ENCODE assay signal across 8 cellular contexts in the genomic region with DNA sequence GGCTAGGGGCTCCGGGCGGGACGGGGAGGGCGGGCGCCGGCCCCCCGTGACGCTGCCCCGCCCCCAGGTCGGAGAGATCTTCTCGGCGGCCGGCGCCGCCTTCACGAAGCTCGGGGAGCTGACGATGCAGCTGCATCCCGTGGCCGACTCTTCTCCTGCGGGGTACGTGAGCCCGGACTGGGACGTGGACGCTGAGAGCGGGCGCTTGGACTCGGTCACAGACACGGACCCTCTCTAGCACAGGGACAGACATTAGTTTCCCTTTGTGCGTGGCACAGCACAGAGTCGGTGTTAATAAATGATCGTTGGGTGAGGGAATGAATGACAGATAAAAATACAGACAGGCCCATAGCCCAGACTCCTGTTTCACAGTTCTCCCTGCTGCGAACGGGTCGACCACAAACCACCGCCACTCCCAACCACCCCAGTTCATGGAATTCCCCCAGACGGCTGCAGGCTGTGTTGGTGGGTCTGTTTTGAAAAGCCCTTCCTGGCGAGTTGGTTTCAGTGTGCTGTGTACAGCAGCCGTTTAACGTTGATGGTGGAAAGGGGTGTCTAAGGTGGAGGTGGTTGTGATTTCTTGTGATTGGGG.
DNase-seq lines count a peak whose midpoint lies in the region; ATAC-seq and TF ChIP-seq lines count a peak whose summit lies in the region.

No MANE protein-coding gene starts in this region.

- H3K27ac Mint-ChIP-seq in activated naive CD4-positive, alpha-beta T cell treated with anti-CD3 and anti-CD28 coated beads, Interleukin-2, amount 50 U/mL, for 24 hours = peak overlapping the region; percentile 84

- TF ChIP-seq CTCF in RWPE2 (IDR thresholded peaks at IDR 0.05; ENCODE audit: poor library complexity, severe bottlenecking) = peak; percentile 43

- peaks cover 50% of the 10 kb centered on the region for H3K4me1 Mint-ChIP-seq in activated naive CD4-positive, alpha-beta T cell treated with anti-CD3 and anti-CD28 coated beads, Interleukin-2, amount 50 U/mL, for 24 hours

- H3K9me3 Mint-ChIP-seq in activated naive CD4-positive, alpha-beta T cell treated with anti-CD3 and anti-CD28 coated beads, Interleukin-2, amount 50 U/mL, for 24 hours = no peaks in the 10 kb centered on the region

- DNase-seq in RWPE2 (ENCODE audit: low spot score) (no peak), retina (no peak), SKM-1 (lab: John Stamatoyannopoulos, UW; ENCODE audit: unreplicated experiment) (no peak)
- DNase-seq in stimulated activated CD4-positive, alpha-beta T cell treated with anti-CD3 and anti-CD28 coated beads, Interleukin-1b, Interleukin-23, amount 100 ng/mL, for 48 hours = peak; percentile 74

- no peaks in the 10 kb centered on the region for H3K27me3 Mint-ChIP-seq in activated naive CD4-positive, alpha-beta T cell treated with anti-CD3 and anti-CD28 coated beads, Interleukin-2, amount 50 U/mL, for 24 hours

- peak overlapping the region; percentile 97 for H3K4me3 Mint-ChIP-seq in activated naive CD4-positive, alpha-beta T cell treated with anti-CD3 and anti-CD28 coated beads, Interleukin-2, amount 50 U/mL, for 24 hours

- ATAC-seq in GM18498 (IDR thresholded peaks at IDR 0.05; ENCODE audit: unreplicated experiment) (peak; percentile 14), HG02763 (IDR thresholded peaks at IDR 0.05; ENCODE audit: unreplicated experiment) (peak; percentile 4), RWPE2 (ENCODE audit: low read depth) (no peak; the same call in 2 of the 3 replicates)

- peak overlapping the region; percentile 79 for H3K27ac ChIP-seq in RWPE2 (ENCODE audit: poor library complexity, severe bottlenecking)

- H3K36me3 ChIP-seq in RWPE2 (ENCODE audit: low read depth) = peaks cover 6% of the 10 kb centered on the region; the same call in 1 of the 2 replicates

- H3K4me3 ChIP-seq in RWPE2 (ENCODE audit: severe bottlenecking) (peak overlapping the region; percentile 67), iPS-18c (ENCODE audit: insufficient read depth, low read depth, low read length) (peak overlapping the region; percentile 79)

- H3K4me1 ChIP-seq in RWPE2 (ENCODE audit: insufficient read depth, poor library complexity, severe bottlenecking) = peaks cover 3% of the 10 kb centered on the region

- peaks cover 4% of the 10 kb centered on the region for H3K36me3 Mint-ChIP-seq in activated naive CD4-positive, alpha-beta T cell treated with anti-CD3 and anti-CD28 coated beads, Interleukin-2, amount 50 U/mL, for 24 hours

- no peaks in the 10 kb centered on the region for H3K9me3 ChIP-seq in RWPE2 (ENCODE audit: severe bottlenecking)
- no peaks in the 10 kb centered on the region for H3K9me3 ChIP-seq in iPS-18c (ENCODE audit: control insufficient read depth, insufficient read depth, low read length)

- H3K27me3 ChIP-seq in RWPE2 (ENCODE audit: insufficient read depth, poor library complexity, severe bottlenecking) = no peaks in the 10 kb centered on the region
